1 cellular context compared by ENCODE assay signal in genomic region chr4:2008921-2009650, GRCh38.
TF ChIP-seq lines count a peak whose summit lies in the region.

Gene NELFA, minus strand, starts transcription at chr4:2008974. Its CDS starts 15 bp downstream, at chr4:2008959.

TF ChIP-seq in HEK293, 187 proteins besides CTCF, POLR2A, EP300 and RAD21 (continued from another document and continues in another):
- TF ChIP-seq ZNF423 (tag by site-specific recombination; IDR thresholded peaks at IDR 0.05), result peak; percentile 41; the same call in 1 of the 2 replicates
- no peak for TF ChIP-seq ZNF132 (tag by site-specific recombination; IDR thresholded peaks at IDR 0.05; ENCODE audit: borderline replicate concordance)
- no peak for TF ChIP-seq ZNF148 (tag by site-specific recombination; IDR thresholded peaks at IDR 0.05; ENCODE audit: borderline replicate concordance)
- no peak for TF ChIP-seq MZF1 (tag by site-specific recombination; IDR thresholded peaks at IDR 0.05; ENCODE audit: borderline replicate concordance)
- TF ChIP-seq ZNF121 (tag by site-specific recombination; IDR thresholded peaks at IDR 0.05), result peak; percentile 69
- peak; percentile 53; the same call in 1 of the 2 replicates for TF ChIP-seq GLI4 (tag by site-specific recombination; IDR thresholded peaks at IDR 0.05)
- TF ChIP-seq ZSCAN5A (tag by site-specific recombination; IDR thresholded peaks at IDR 0.05), result peak; percentile 88
- no peak for TF ChIP-seq ZNF785 (tag by site-specific recombination; IDR thresholded peaks at IDR 0.05)
- peak; percentile 62; the same call in 1 of the 2 replicates for TF ChIP-seq OVOL3 (tag by site-specific recombination; IDR thresholded peaks at IDR 0.05)
- no peak for TF ChIP-seq ZNF274 (IDR thresholded peaks at IDR 0.05; ENCODE audit: low read length)
- no peak for TF ChIP-seq ZNF274 (tag by site-specific recombination; IDR thresholded peaks at IDR 0.05; ENCODE audit: borderline replicate concordance)
- TF ChIP-seq ZNF555 (tag by site-specific recombination; conservative IDR thresholded peaks at IDR 0.05), result no peak
- no peak for TF ChIP-seq ZNF37A (tag by site-specific recombination; IDR thresholded peaks at IDR 0.05)
- peak; percentile 56 for TF ChIP-seq KLF1 (tag by site-specific recombination; IDR thresholded peaks at IDR 0.05)
- TF ChIP-seq ZNF350 (tag by site-specific recombination; IDR thresholded peaks at IDR 0.05), result no peak
- TF ChIP-seq ZNF223 (tag by site-specific recombination; IDR thresholded peaks at IDR 0.05), result no peak
- no peak for TF ChIP-seq ZNF169 (tag by site-specific recombination; IDR thresholded peaks at IDR 0.05)
- no peak for TF ChIP-seq ZNF549 (tag by site-specific recombination; IDR thresholded peaks at IDR 0.05)
- peak; percentile 96; the same call in 1 of the 2 replicates for TF ChIP-seq ZNF561 (tag by site-specific recombination; IDR thresholded peaks at IDR 0.05; ENCODE audit: borderline replicate concordance)
- TF ChIP-seq MEIS1 (CRISPR knock-in tag; IDR thresholded peaks at IDR 0.05; ENCODE audit: borderline replicate concordance), result no peak
- no peak for TF ChIP-seq ZBTB48 (tag by site-specific recombination; IDR thresholded peaks at IDR 0.05)
- TF ChIP-seq ZBTB20 (tag by site-specific recombination; IDR thresholded peaks at IDR 0.05), result peak; percentile 98
- TF ChIP-seq GLIS1 (tag by site-specific recombination; IDR thresholded peaks at IDR 0.05), result peak; percentile 78
- TF ChIP-seq ZBTB1 (tag by site-specific recombination; IDR thresholded peaks at IDR 0.05), result peak; percentile 61; the same call in 1 of the 2 replicates
- TF ChIP-seq ZNF433 (tag by site-specific recombination; IDR thresholded peaks at IDR 0.05; ENCODE audit: low read depth), result no peak
- TF ChIP-seq TRIM28 (IDR thresholded peaks at IDR 0.05; ENCODE audit: borderline replicate concordance, low read length), result peak; percentile 74; the same call in 1 of the 2 replicates
- TF ChIP-seq ZNF610 (tag by site-specific recombination; IDR thresholded peaks at IDR 0.05; ENCODE audit: borderline replicate concordance), result no peak
- TF ChIP-seq ZNF354C (tag by site-specific recombination; IDR thresholded peaks at IDR 0.05; ENCODE audit: borderline replicate concordance, low read depth), result no peak
- TF ChIP-seq ZNF544 (tag by site-specific recombination; IDR thresholded peaks at IDR 0.05), result no peak
- no peak for TF ChIP-seq AEBP2 (tag by site-specific recombination; IDR thresholded peaks at IDR 0.05; ENCODE audit: borderline replicate concordance)
- no peak for TF ChIP-seq ZNF623 (tag by site-specific recombination; IDR thresholded peaks at IDR 0.05)
- TF ChIP-seq PRDM1 (tag by site-specific recombination; IDR thresholded peaks at IDR 0.05), result no peak
- no peak for TF ChIP-seq ZNF585B (tag by site-specific recombination; IDR thresholded peaks at IDR 0.05)
- TF ChIP-seq ZNF175 (tag by site-specific recombination; IDR thresholded peaks at IDR 0.05), result no peak
- no peak for TF ChIP-seq ZNF266 (tag by site-specific recombination; IDR thresholded peaks at IDR 0.05; ENCODE audit: low read depth)
- TF ChIP-seq ZNF16 (tag by site-specific recombination; IDR thresholded peaks at IDR 0.05; ENCODE audit: low read depth), result no peak
- no peak for TF ChIP-seq ZNF621 (tag by site-specific recombination; IDR thresholded peaks at IDR 0.05)
- peak; percentile 38; the same call in 1 of the 2 replicates for TF ChIP-seq WT1 (tag by site-specific recombination; IDR thresholded peaks at IDR 0.05)
- peak; percentile 14; the same call in 1 of the 2 replicates for TF ChIP-seq ZFHX2 (tag by site-specific recombination; conservative IDR thresholded peaks at IDR 0.05)
- no peak for TF ChIP-seq ZNF645 (tag by site-specific recombination; IDR thresholded peaks at IDR 0.05)
- TF ChIP-seq GLI2 (tag by site-specific recombination; IDR thresholded peaks at IDR 0.05; ENCODE audit: borderline replicate concordance, low read depth), result no peak
- no peak for TF ChIP-seq ZNF2 (tag by site-specific recombination; IDR thresholded peaks at IDR 0.05)
- no peak for TF ChIP-seq ZNF23 (tag by site-specific recombination; IDR thresholded peaks at IDR 0.05; ENCODE audit: borderline replicate concordance)
- no peak; the same call in 1 of the 2 replicates for TF ChIP-seq KLF10 (tag by site-specific recombination; IDR thresholded peaks at IDR 0.05)
- TF ChIP-seq KLF9 (tag by site-specific recombination; IDR thresholded peaks at IDR 0.05; ENCODE audit: low read depth), result peak; percentile 38; the same call in 1 of the 2 replicates
- peak; percentile 93 for TF ChIP-seq ZEB2 (tag by site-specific recombination; IDR thresholded peaks at IDR 0.05)
- peak; percentile 43; the same call in 1 of the 2 replicates for TF ChIP-seq IKZF3 (tag by site-specific recombination; IDR thresholded peaks at IDR 0.05)
- no peak; the same call in 1 of the 2 replicates for TF ChIP-seq PRDM2 (tag by site-specific recombination; IDR thresholded peaks at IDR 0.05; ENCODE audit: borderline replicate concordance)
- TF ChIP-seq GLIS2 (tag by site-specific recombination; IDR thresholded peaks at IDR 0.05), result peak; percentile 89; the same call in 1 of the 2 replicates
- peak; percentile 43 for TF ChIP-seq KLF17 (tag by site-specific recombination; IDR thresholded peaks at IDR 0.05)
- no peak for TF ChIP-seq ZNF747 (tag by site-specific recombination; IDR thresholded peaks at IDR 0.05)
- TF ChIP-seq ZNF184 (tag by site-specific recombination; IDR thresholded peaks at IDR 0.05), result no peak
- peak; percentile 53; the same call in 1 of the 2 replicates for TF ChIP-seq ZNF391 (tag by site-specific recombination; IDR thresholded peaks at IDR 0.05; ENCODE audit: borderline replicate concordance, low read depth)
- TF ChIP-seq ZBTB11 (tag by site-specific recombination; conservative IDR thresholded peaks at IDR 0.05; ENCODE audit: low read depth), result peak; percentile 56
- TF ChIP-seq KLF8 (tag by site-specific recombination; IDR thresholded peaks at IDR 0.05), result peak; percentile 33
